In the genomic region with DNA sequence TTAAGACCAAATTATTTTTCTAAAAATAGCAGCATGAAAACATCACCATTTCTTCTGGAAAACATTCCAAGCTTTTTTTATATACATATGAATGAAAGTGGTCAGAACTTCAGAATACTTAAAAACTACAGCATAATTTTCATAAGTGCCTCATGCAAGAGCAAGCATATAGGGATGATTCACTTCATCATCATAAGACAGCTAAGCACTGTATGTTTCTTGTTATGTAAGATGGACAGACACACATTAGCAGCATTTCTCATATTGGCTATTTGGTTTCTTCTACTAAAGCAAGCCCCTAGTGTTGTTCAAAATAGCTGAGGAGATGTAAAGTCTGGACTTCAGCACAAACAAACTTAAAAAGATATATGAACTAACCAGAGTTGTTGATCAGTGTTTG, we compare ENCODE assay signal across 15 cellular contexts.
A peak's percentile ranks its signal among the peaks of the same experiment; 100 is the strongest.
DNase-seq lines count a peak whose midpoint lies in the region; ATAC-seq and TF ChIP-seq lines count a peak whose summit lies in the region.
"Had no signal": no experiment of that assay in that cellular context is flagged by ENCODE, and none has a peak within 500 bp of the region (broad histone marks: within the 10 kb centered on the region; RNA-seq: fewer than 3 reads in every experiment).

No MANE protein-coding gene starts in this region.

- no peak overlapping the region for H3K4me3 ChIP-seq in RWPE2 (ENCODE audit: severe bottlenecking)
- H3K4me3 ChIP-seq in choroid plexus epithelial cell (ENCODE audit: low read depth, low read length) = no peak overlapping the region
- no peak overlapping the region for H3K4me3 ChIP-seq in CD4-positive, alpha-beta memory T cell (ENCODE audit: low read length in 2 of 2)
- H3K4me3 ChIP-seq: BLaER1 treated with 17β-estradiol and CSF1 and Interleukin-3, amounts not matched to agents 10 nM and 100 nM; HAP-1 had no signal

- no peaks in the 10 kb centered on the region for H3K9me3 ChIP-seq in RWPE2 (ENCODE audit: severe bottlenecking)
- H3K9me3 ChIP-seq in CD4-positive, alpha-beta memory T cell (ENCODE audit: control insufficient read depth in 1 of 2, low read length in 2 of 2) = no peaks in the 10 kb centered on the region
- H3K9me3 ChIP-seq: BLaER1 treated with 17β-estradiol and CSF1 and Interleukin-3, amounts not matched to agents 10 nM and 100 nM; HAP-1 had no signal

- peaks cover 28% of the 10 kb centered on the region for H3K27me3 ChIP-seq in RWPE2 (ENCODE audit: insufficient read depth, poor library complexity, severe bottlenecking)
- H3K27me3 ChIP-seq in CD4-positive, alpha-beta memory T cell (ENCODE audit: insufficient read depth, low read length) = peaks cover 5% of the 10 kb centered on the region
- H3K27me3 ChIP-seq: BLaER1 treated with 17β-estradiol and CSF1 and Interleukin-3, amounts not matched to agents 10 nM and 100 nM had no signal

- no peak overlapping the region for H3K27ac Mint-ChIP-seq in CD4-positive, alpha-beta memory T cell
- H3K27ac Mint-ChIP-seq: CD4-positive, CD25-positive, alpha-beta regulatory T cell; HFFc6 had no signal

- peaks cover 0 to 3% (median 0%) of the 10 kb centered on the region in 8 donors for H3K9me3 Mint-ChIP-seq in CD4-positive, alpha-beta memory T cell
- H3K9me3 Mint-ChIP-seq: HFFc6 had no signal

- H3K4me1 Mint-ChIP-seq in CD4-positive, alpha-beta memory T cell = no peaks in the 10 kb centered on the region
- H3K4me1 Mint-ChIP-seq: CD4-positive, CD25-positive, alpha-beta regulatory T cell had no signal

- no peak overlapping the region for H3K27ac ChIP-seq in RWPE2 (ENCODE audit: poor library complexity, severe bottlenecking)
- H3K27ac ChIP-seq in CD4-positive, alpha-beta memory T cell (ENCODE audit: low read depth, low read length) = no peak overlapping the region
- H3K27ac ChIP-seq: BLaER1 treated with 17β-estradiol and CSF1 and Interleukin-3, amounts not matched to agents 10 nM and 100 nM had no signal

- H3K36me3 ChIP-seq in RWPE2 (ENCODE audit: low read depth) = no peaks in the 10 kb centered on the region
- H3K36me3 ChIP-seq in CD4-positive, alpha-beta memory T cell (ENCODE audit: insufficient read depth, low read length) = no peaks in the 10 kb centered on the region
- H3K36me3 ChIP-seq: BLaER1 treated with 17β-estradiol and CSF1 and Interleukin-3, amounts not matched to agents 10 nM and 100 nM; HAP-1 had no signal

- H3K27me3 Mint-ChIP-seq in CD4-positive, alpha-beta memory T cell = peaks cover 11 to 17% of the 10 kb centered on the region in 2 donors

- POLR2A ChIA-PET in CD4-positive, alpha-beta memory T cell (lab: Charles Lee; ENCODE audit: partially characterized antibody) = no interaction called here

- H3K4me3 Mint-ChIP-seq in CD4-positive, alpha-beta memory T cell = no peak overlapping the region
- H3K4me3 Mint-ChIP-seq: CD4-positive, CD25-positive, alpha-beta regulatory T cell; HFFc6 had no signal

- no peaks in the 10 kb centered on the region for H3K36me3 Mint-ChIP-seq in CD4-positive, alpha-beta memory T cell
- H3K36me3 Mint-ChIP-seq: CD4-positive, CD25-positive, alpha-beta regulatory T cell had no signal

- intact Hi-C loops in CD4-positive, alpha-beta memory T cell (cut with micrococcal nuclease) = no loop called here

- CTCF ChIA-PET in CD4-positive, alpha-beta memory T cell (lab: Charles Lee; ENCODE audit: partially characterized antibody) = no interaction called here

- TF ChIP-seq CTCF in RWPE2 (IDR thresholded peaks at IDR 0.05; ENCODE audit: poor library complexity, severe bottlenecking) (no peak), choroid plexus epithelial cell (conservative IDR thresholded peaks at IDR 0.05; ENCODE audit: low read depth, low read length) (no peak)

- 0 out of 3 replicates have a peak, but pooled peaks have one; percentile 33 for ATAC-seq in RWPE2 (ENCODE audit: low read depth)
- ATAC-seq in GM19324 (IDR thresholded peaks at IDR 0.05; ENCODE audit: low FRiP score, unreplicated experiment) = no peak
- ATAC-seq in HG02642 (IDR thresholded peaks at IDR 0.05; ENCODE audit: poor library complexity, unreplicated experiment) = no peak

- no peaks in the 10 kb centered on the region for H3K4me1 ChIP-seq in RWPE2 (ENCODE audit: insufficient read depth, poor library complexity, severe bottlenecking)
- no peaks in the 10 kb centered on the region for H3K4me1 ChIP-seq in CD4-positive, alpha-beta memory T cell (ENCODE audit: insufficient read depth, low read length)
- H3K4me1 ChIP-seq: BLaER1 treated with 17β-estradiol and CSF1 and Interleukin-3, amounts not matched to agents 10 nM and 100 nM; HAP-1 had no signal

- DNase-seq in HS-5 (ENCODE audit: low read depth) (peak; percentile 14), RWPE2 (ENCODE audit: low spot score) (no peak), choroid plexus epithelial cell (ENCODE audit: low read depth) (peak; percentile 4), fibroblast of peridontal ligament (ENCODE audit: extremely low read depth) (peak; percentile 5), HuH-7 (ENCODE audit: low spot score) (no peak)
- DNase-seq in CD4-positive, alpha-beta memory T cell = no peak
- DNase-seq: ACHN; CD4-positive, CD25-positive, alpha-beta regulatory T cell; DND-41; GDM1; HFFc6 had no signal

Comparison
In these comparisons a context has a peak if more than half of its experiments do, and no peak if none do; other contexts are left out.
1. DNase-seq: peak in HS-5 (single experiment), choroid plexus epithelial cell (single experiment) and fibroblast of peridontal ligament (single experiment); none in RWPE2 (single experiment), CD4-positive, alpha-beta memory T cell (0 of 5) and HuH-7 (single experiment).